In the genomic region with DNA sequence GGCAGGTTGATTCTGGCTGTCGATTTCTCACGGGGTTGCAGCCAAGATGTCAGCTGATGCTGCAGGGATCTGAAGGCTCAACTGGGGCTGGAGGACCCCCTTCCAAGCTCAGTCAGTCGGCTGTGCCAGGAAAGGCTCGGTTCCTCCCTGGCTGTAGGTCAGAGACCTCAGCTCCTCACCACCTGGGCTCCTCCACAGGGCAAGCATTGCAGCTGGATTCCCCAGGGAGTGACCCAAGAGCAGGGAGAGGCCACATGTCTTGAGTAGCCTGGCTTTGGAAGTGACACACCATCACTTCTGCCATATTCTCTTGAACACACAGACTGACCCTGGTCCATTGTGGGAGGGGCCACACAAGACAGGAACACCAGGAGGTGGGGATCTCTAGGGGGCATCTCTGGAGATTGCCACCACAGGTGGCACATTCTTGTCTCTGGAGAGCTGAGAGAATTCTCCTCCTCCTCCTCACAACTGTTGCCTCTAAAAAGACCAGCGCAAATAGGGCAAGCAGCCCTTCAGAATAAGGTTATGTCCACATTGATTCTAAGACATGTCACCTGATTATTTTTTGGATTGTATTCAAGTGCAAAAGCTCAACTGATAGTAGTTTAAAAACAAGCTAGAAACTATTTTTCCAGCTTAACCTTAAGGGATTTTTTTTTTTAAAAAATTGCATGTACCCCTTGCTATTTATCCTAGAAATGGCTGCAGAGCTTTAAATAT, we compare ENCODE assay signal across 23 cellular contexts.
"Had no signal": no experiment of that assay in that cellular context is flagged by ENCODE, and none has a peak within 500 bp of the region (broad histone marks: within the 10 kb centered on the region; RNA-seq: fewer than 3 reads in every experiment).

No MANE protein-coding gene starts in this region.

- H3K9me3 Mint-ChIP-seq: effector memory CD8-positive, alpha-beta T cell; mesothelial cell of epicardium; naive B cell; natural killer cell treated with Interleukin-12 subunit alpha and Interleukin-12 subunit beta and Interleukin-15 and Interleukin-18, amount 100 ng/mL, for 72 hours; neural crest cell; stimulated activated naive CD8-positive, alpha-beta T cell treated with anti-CD3 and anti-CD28 coated beads, Interleukin-15, amount 100 ng/mL, for 72 hours had no signal

- H3K27me3 ChIP-seq: left lung, right atrium auricular region, thyroid gland, vagina had no signal

- H3K36me3 ChIP-seq: left lung, prostate gland, right atrium auricular region, thyroid gland, vagina had no signal

- H3K27ac ChIP-seq: left lung, prostate gland, right atrium auricular region, thyroid gland, vagina had no signal

- DNase-seq: cortex of kidney; effector memory CD8-positive, alpha-beta T cell; head of caudate nucleus; kidney; left lung; mesenchymal stem cell; mucosa of descending colon; naive B cell; stimulated activated CD4-positive, alpha-beta T cell treated with anti-CD3 and anti-CD28 coated beads, Interleukin-12 subunit alpha, Interleukin-12 subunit beta, amount 100 ng/mL, for 4 hours; stimulated activated CD4-positive, alpha-beta T cell treated with anti-CD3 and anti-CD28 coated beads, Interleukin-1b, Interleukin-23, amount 100 ng/mL, for 48 hours; stimulated activated CD4-positive, alpha-beta T cell treated with anti-CD3 and anti-CD28 coated beads, Interleukin-4, amount 100 ng/mL, for 1 hour; stimulated activated CD8-positive, alpha-beta memory T cell treated with anti-CD3 and anti-CD28 coated beads, Interleukin-4, amount 100 ng/mL, for 48 hours; stimulated activated naive CD4-positive, alpha-beta T cell; stimulated activated naive CD8-positive, alpha-beta T cell treated with anti-CD3 and anti-CD28 coated beads, Interleukin-15, amount 100 ng/mL, for 72 hours; thyroid gland; trophoblast cell had no signal

- H3K4me3 Mint-ChIP-seq: effector memory CD8-positive, alpha-beta T cell; mesothelial cell of epicardium; naive B cell; natural killer cell treated with Interleukin-12 subunit alpha and Interleukin-12 subunit beta and Interleukin-15 and Interleukin-18, amount 100 ng/mL, for 72 hours; neural crest cell; stimulated activated naive CD8-positive, alpha-beta T cell treated with anti-CD3 and anti-CD28 coated beads, Interleukin-15, amount 100 ng/mL, for 72 hours had no signal

- H3K4me1 ChIP-seq: left lung, prostate gland, right atrium auricular region, vagina had no signal

- H3K27ac Mint-ChIP-seq: effector memory CD8-positive, alpha-beta T cell; mesothelial cell of epicardium; natural killer cell treated with Interleukin-12 subunit alpha and Interleukin-12 subunit beta and Interleukin-15 and Interleukin-18, amount 100 ng/mL, for 72 hours; stimulated activated naive CD8-positive, alpha-beta T cell treated with anti-CD3 and anti-CD28 coated beads, Interleukin-15, amount 100 ng/mL, for 72 hours had no signal

- H3K4me1 Mint-ChIP-seq: stimulated activated naive CD8-positive, alpha-beta T cell treated with anti-CD3 and anti-CD28 coated beads, Interleukin-15, amount 100 ng/mL, for 72 hours had no signal

- H3K36me3 Mint-ChIP-seq: mesothelial cell of epicardium; natural killer cell treated with Interleukin-12 subunit alpha and Interleukin-12 subunit beta and Interleukin-15 and Interleukin-18, amount 100 ng/mL, for 72 hours had no signal

- H3K4me2 ChIP-seq: smooth muscle cell had no signal

- H3K9me3 ChIP-seq: left lung, mucosa of descending colon, prostate gland, right atrium auricular region, thyroid gland, vagina had no signal

- H3K4me3 ChIP-seq: left lung, mucosa of descending colon, prostate gland, right atrium auricular region, smooth muscle cell, thyroid gland, vagina had no signal

- H3K27me3 Mint-ChIP-seq: effector memory CD8-positive, alpha-beta T cell; naive B cell; natural killer cell treated with Interleukin-12 subunit alpha and Interleukin-12 subunit beta and Interleukin-15 and Interleukin-18, amount 100 ng/mL, for 72 hours; stimulated activated naive CD8-positive, alpha-beta T cell treated with anti-CD3 and anti-CD28 coated beads, Interleukin-15, amount 100 ng/mL, for 72 hours had no signal
